In genomic region chr14:70036665-70037064, GRCh38 we compare ENCODE assay signal across 12 cellular contexts.
DNase-seq lines count a peak whose midpoint lies in the region; ATAC-seq, FAIRE-seq and TF ChIP-seq lines count a peak whose summit lies in the region.
"Had no signal": no experiment of that assay in that cellular context is flagged by ENCODE, and none has a peak within 500 bp of the region (broad histone marks: within the 10 kb centered on the region; RNA-seq: fewer than 3 reads in every experiment).

No MANE protein-coding gene starts in this region.

- FAIRE-seq in RCC 7860 (lab: Jason Lieb, UNC) = no peak

- DNase-seq in ELR (ENCODE audit: low read depth) (peak; percentile 6), HEK293T (ENCODE audit: extremely low spot score) (peak; percentile 22), SK-MEL-5 (ENCODE audit: low read depth, low spot score) (peak; percentile 38), left lobe of liver (ENCODE audit: low spot score) (no peak), RCC 7860 (ENCODE audit: low spot score) (no peak)
- DNase-seq: CD4-positive, CD25-positive, alpha-beta regulatory T cell; GF-D8; hippocampal formation; lower lobe of right lung; right lobe of liver had no signal

- CTCF ChIA-PET in HEK293T (lab: Yijun Ruan, JAX) = no interaction called here

- ATAC-seq in left lobe of liver (peak; percentile 44), HG03039 (IDR thresholded peaks at IDR 0.05; ENCODE audit: unreplicated experiment) (no peak), HG03460 (IDR thresholded peaks at IDR 0.05; ENCODE audit: unreplicated experiment) (no peak)
- ATAC-seq: lower lobe of right lung had no signal

- in situ Hi-C loops in SK-MEL-5 (cut with HindIII; ENCODE audit: low pct_unique_long_range_greater_than_20kb, low sequenced_read_pairs) = no loop called here

- POLR2A ChIA-PET in HEK293T (lab: Yijun Ruan, JAX) = no interaction called here

TF ChIP-seq in HEK293T, 16 proteins besides CTCF, POLR2A, EP300 and RAD21:
- no peak for TF ChIP-seq SUZ12 (IDR thresholded peaks at IDR 0.05)
- no peak for TF ChIP-seq ZNF384 (IDR thresholded peaks at IDR 0.05)
- no peak for TF ChIP-seq LEF1 (IDR thresholded peaks at IDR 0.05; ENCODE audit: borderline replicate concordance)
- TF ChIP-seq HDGF (IDR thresholded peaks at IDR 0.05; ENCODE audit: borderline replicate concordance) = no peak
- TF ChIP-seq FOXK2 (IDR thresholded peaks at IDR 0.05) = no peak
- TF ChIP-seq FOXA1 (IDR thresholded peaks at IDR 0.05) = no peak
- TF ChIP-seq ARNT (IDR thresholded peaks at IDR 0.05) = no peak
- no peak for TF ChIP-seq ELF4 (IDR thresholded peaks at IDR 0.05)
- TF ChIP-seq FOXM1 (IDR thresholded peaks at IDR 0.05; ENCODE audit: borderline replicate concordance) = no peak
- no peak for TF ChIP-seq TARDBP (IDR thresholded peaks at IDR 0.05)
- TF ChIP-seq, protein P1, sequence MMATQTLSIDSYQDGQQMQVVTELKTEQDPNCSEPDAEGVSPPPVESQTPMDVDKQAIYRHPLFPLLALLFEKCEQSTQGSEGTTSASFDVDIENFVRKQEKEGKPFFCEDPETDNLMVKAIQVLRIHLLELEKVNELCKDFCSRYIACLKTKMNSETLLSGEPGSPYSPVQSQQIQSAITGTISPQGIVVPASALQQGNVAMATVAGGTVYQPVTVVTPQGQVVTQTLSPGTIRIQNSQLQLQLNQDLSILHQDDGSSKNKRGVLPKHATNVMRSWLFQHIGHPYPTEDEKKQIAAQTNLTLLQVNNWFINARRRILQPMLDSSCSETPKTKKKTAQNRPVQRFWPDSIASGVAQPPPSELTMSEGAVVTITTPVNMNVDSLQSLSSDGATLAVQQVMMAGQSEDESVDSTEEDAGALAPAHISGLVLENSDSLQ (IDR thresholded peaks at IDR 0.05) = no peak
- TF ChIP-seq L3MBTL2 (conservative IDR thresholded peaks at IDR 0.05) = no peak
- TF ChIP-seq NFRKB (IDR thresholded peaks at IDR 0.05) = no peak
- TF ChIP-seq CTBP1 (IDR thresholded peaks at IDR 0.05; ENCODE audit: borderline replicate concordance) = no peak
- TF ChIP-seq BHLHE40 (IDR thresholded peaks at IDR 0.05; ENCODE audit: borderline replicate concordance) = no peak
- TF ChIP-seq SP1 (IDR thresholded peaks at IDR 0.05) = no peak

Comparison
In these comparisons a context has a peak if more than half of its experiments do, and no peak if none do; other contexts are left out.
1. DNase-seq: peak in ELR (single experiment), HEK293T (single experiment) and SK-MEL-5 (single experiment); none in left lobe of liver (single experiment) and RCC 7860 (single experiment).